ENCODE assay signal across 14 cellular contexts in genomic region chr14:52458721-52459085, GRCh38.
DNase-seq lines count a peak whose midpoint lies in the region; ATAC-seq, FAIRE-seq and TF ChIP-seq lines count a peak whose summit lies in the region.
"Had no signal": no experiment of that assay in that cellular context is flagged by ENCODE, and none has a peak within 500 bp of the region (broad histone marks: within the 10 kb centered on the region; RNA-seq: fewer than 3 reads in every experiment).

No MANE protein-coding gene starts in this region.

- no peaks in the 10 kb centered on the region for H3K9me3 Mint-ChIP-seq in HFFc6
- H3K9me3 Mint-ChIP-seq in astrocyte (ENCODE audit: unreplicated experiment) = peaks cover 1% of the 10 kb centered on the region

- peaks cover 3% of the 10 kb centered on the region for H3F3A ChIP-seq in smooth muscle cell (ENCODE audit: low read depth)

- no peaks in the 10 kb centered on the region for H3K79me2 ChIP-seq in astrocyte (ENCODE audit: insufficient read depth, low read length)
- no peaks in the 10 kb centered on the region for H3K79me2 ChIP-seq in smooth muscle cell (ENCODE audit: low read depth)

- H3K9me3 ChIP-seq in astrocyte (ENCODE audit: insufficient read depth, low read depth, low read length) = no peaks in the 10 kb centered on the region
- H3K9me3 ChIP-seq in smooth muscle cell (replicated peaks; ENCODE audit: low read depth) = no peaks in the 10 kb centered on the region
- H3K9me3 ChIP-seq in MG63 = peaks cover 2% of the 10 kb centered on the region

- peak overlapping the region; percentile 80 for H3K27ac ChIP-seq in astrocyte (ENCODE audit: low read depth, low read length)
- peak overlapping the region; percentile 97 for H3K27ac ChIP-seq in smooth muscle cell (ENCODE audit: low read depth)

- peak overlapping the region; percentile 64 for H3K9ac ChIP-seq in astrocyte (ENCODE audit: low read length)
- H3K9ac ChIP-seq in smooth muscle cell (ENCODE audit: low read depth) = peak overlapping the region; percentile 80

- H3K27me3 Mint-ChIP-seq in HFFc6 (ENCODE audit: insufficient read depth) (no peaks in the 10 kb centered on the region), astrocyte (ENCODE audit: low read depth, unreplicated experiment) (no peaks in the 10 kb centered on the region)
- H3K27me3 Mint-ChIP-seq: activated CD4-positive, alpha-beta T cell treated with anti-CD3 and anti-CD28 coated beads, Interleukin-2, amount 10 ng/mL, durations not matched to agents 24 days and 14 days had no signal

- H3K4me3 ChIP-seq in astrocyte (ENCODE audit: insufficient read depth, low read depth, low read length) (no peak overlapping the region), fibroblast of villous mesenchyme (ENCODE audit: low read depth, low read length) (no peak overlapping the region), smooth muscle cell (peak overlapping the region; percentile 20), MG63 (no peak overlapping the region)
- H3K4me3 ChIP-seq: K562, mucosa of descending colon had no signal

- WGBS in smooth muscle cell (ENCODE audit: low lambda C conversion rate) = 18% methylated on average over 1 of the region's 1 CpG

- H2AFZ ChIP-seq in astrocyte (ENCODE audit: low read depth, low read length) (no peak overlapping the region), smooth muscle cell (ENCODE audit: low read depth) (no peak overlapping the region)

- H3K36me3 Mint-ChIP-seq in HFFc6 (ENCODE audit: low read depth) = peaks cover 11% of the 10 kb centered on the region
- no peaks in the 10 kb centered on the region for H3K36me3 Mint-ChIP-seq in astrocyte (ENCODE audit: low read depth, unreplicated experiment)

- FAIRE-seq in astrocyte (lab: Jason Lieb, UNC) = no peak
- FAIRE-seq: K562, TTC549 had no signal

- TF ChIP-seq CTCF in HFFc6 (IDR thresholded peaks at IDR 0.05) = no peak
- no peak for TF ChIP-seq CTCF in astrocyte (IDR thresholded peaks at IDR 0.05; ENCODE audit: insufficient read depth, low read depth, low read length)
- no peak for TF ChIP-seq CTCF in fibroblast of villous mesenchyme (IDR thresholded peaks at IDR 0.05; ENCODE audit: insufficient read depth, low read depth, low read length)
- no peak for TF ChIP-seq CTCF in smooth muscle cell (IDR thresholded peaks at IDR 0.05; ENCODE audit: borderline replicate concordance, insufficient read depth, poor library complexity, severe bottlenecking)

- H3K4me3 Mint-ChIP-seq in HFFc6 (peak overlapping the region; percentile 78; the same call in 1 of the 2 replicates), astrocyte (ENCODE audit: unreplicated experiment) (no peak overlapping the region)

- H3K36me3 ChIP-seq in astrocyte (ENCODE audit: insufficient read depth, low read length) (no peaks in the 10 kb centered on the region), smooth muscle cell (ENCODE audit: low read depth) (no peaks in the 10 kb centered on the region), MG63 (no peaks in the 10 kb centered on the region)

- H3K4me1 Mint-ChIP-seq in HFFc6 (ENCODE audit: low read depth) (peaks cover 49% of the 10 kb centered on the region), astrocyte (ENCODE audit: low read depth, unreplicated experiment) (peaks cover 35% of the 10 kb centered on the region)

- H3K27me3 ChIP-seq in astrocyte (ENCODE audit: insufficient read depth, low read length) (no peaks in the 10 kb centered on the region), smooth muscle cell (ENCODE audit: low read depth) (no peaks in the 10 kb centered on the region), MG63 (no peaks in the 10 kb centered on the region)

- H4K20me1 ChIP-seq in astrocyte (ENCODE audit: insufficient read depth, low read length) (no peaks in the 10 kb centered on the region), smooth muscle cell (ENCODE audit: low read depth) (no peaks in the 10 kb centered on the region)

- H3K4me2 ChIP-seq in astrocyte (ENCODE audit: low read length) (peak overlapping the region; percentile 79), smooth muscle cell (peak overlapping the region; percentile 80)

- H3K27ac Mint-ChIP-seq in HFFc6 (no peak overlapping the region; the same call in 1 of the 2 replicates), astrocyte (ENCODE audit: unreplicated experiment) (peak overlapping the region; percentile 99)

- peaks cover 27% of the 10 kb centered on the region for H3K4me1 ChIP-seq in astrocyte (ENCODE audit: insufficient read depth, low read length)
- H3K4me1 ChIP-seq in smooth muscle cell (ENCODE audit: low read depth) = peaks cover 25% of the 10 kb centered on the region

- no peak for DNase-seq in HFFc6
- DNase-seq in astrocyte (ENCODE audit: low read depth) = peak; percentile 21
- peak; percentile 81 for DNase-seq in fibroblast of villous mesenchyme (ENCODE audit: low read depth)
- no peak for DNase-seq in smooth muscle cell (lab: John Stamatoyannopoulos, UW; ENCODE audit: unreplicated experiment)
- DNase-seq in MG63 = no peak
- DNase-seq: activated CD4-positive, alpha-beta T cell treated with anti-CD3 and anti-CD28 coated beads, Interleukin-2, amount 10 ng/mL, durations not matched to agents 24 days and 14 days; COR-L47; mucosa of descending colon; NCI-H1048; right cardiac atrium had no signal

- ATAC-seq in HG03039 (IDR thresholded peaks at IDR 0.05; ENCODE audit: unreplicated experiment) (no peak), GM18870 (IDR thresholded peaks at IDR 0.05; ENCODE audit: unreplicated experiment) (no peak)
- ATAC-seq: K562, right cardiac atrium had no signal

Comparison
In these comparisons a context has a peak if more than half of its experiments do, and no peak if none do; other contexts are left out.
1. DNase-seq: peak in astrocyte (single experiment) and fibroblast of villous mesenchyme (single experiment); none in HFFc6 (single experiment), smooth muscle cell (single experiment) and MG63 (single experiment).